2 cellular contexts compared by ENCODE assay signal in the genomic region with DNA sequence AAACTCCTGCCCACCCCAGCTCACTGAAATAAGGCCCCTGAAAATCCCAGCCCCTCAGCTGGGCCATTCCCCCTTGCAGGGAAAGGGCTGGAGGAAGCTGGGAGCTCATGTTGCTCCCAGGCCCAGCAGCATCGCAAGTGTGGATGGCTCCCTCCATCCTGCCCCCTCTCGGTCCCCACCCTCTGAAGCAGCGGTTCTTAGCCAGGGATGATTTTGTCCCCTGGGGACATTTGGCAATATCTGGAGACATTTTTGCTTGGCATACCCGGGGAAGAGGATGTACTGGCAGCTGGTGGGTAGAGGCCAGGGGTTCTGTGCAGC.
TF ChIP-seq lines count a peak whose summit lies in the region.

No MANE protein-coding gene starts in this region.

TF ChIP-seq in HCT116, 20 proteins besides CTCF, POLR2A, EP300 and RAD21 (continued from another document):
- TF ChIP-seq, protein P1, sequence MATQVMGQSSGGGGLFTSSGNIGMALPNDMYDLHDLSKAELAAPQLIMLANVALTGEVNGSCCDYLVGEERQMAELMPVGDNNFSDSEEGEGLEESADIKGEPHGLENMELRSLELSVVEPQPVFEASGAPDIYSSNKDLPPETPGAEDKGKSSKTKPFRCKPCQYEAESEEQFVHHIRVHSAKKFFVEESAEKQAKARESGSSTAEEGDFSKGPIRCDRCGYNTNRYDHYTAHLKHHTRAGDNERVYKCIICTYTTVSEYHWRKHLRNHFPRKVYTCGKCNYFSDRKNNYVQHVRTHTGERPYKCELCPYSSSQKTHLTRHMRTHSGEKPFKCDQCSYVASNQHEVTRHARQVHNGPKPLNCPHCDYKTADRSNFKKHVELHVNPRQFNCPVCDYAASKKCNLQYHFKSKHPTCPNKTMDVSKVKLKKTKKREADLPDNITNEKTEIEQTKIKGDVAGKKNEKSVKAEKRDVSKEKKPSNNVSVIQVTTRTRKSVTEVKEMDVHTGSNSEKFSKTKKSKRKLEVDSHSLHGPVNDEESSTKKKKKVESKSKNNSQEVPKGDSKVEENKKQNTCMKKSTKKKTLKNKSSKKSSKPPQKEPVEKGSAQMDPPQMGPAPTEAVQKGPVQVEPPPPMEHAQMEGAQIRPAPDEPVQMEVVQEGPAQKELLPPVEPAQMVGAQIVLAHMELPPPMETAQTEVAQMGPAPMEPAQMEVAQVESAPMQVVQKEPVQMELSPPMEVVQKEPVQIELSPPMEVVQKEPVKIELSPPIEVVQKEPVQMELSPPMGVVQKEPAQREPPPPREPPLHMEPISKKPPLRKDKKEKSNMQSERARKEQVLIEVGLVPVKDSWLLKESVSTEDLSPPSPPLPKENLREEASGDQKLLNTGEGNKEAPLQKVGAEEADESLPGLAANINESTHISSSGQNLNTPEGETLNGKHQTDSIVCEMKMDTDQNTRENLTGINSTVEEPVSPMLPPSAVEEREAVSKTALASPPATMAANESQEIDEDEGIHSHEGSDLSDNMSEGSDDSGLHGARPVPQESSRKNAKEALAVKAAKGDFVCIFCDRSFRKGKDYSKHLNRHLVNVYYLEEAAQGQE (IDR thresholded peaks at IDR 0.05; ENCODE audit: low read depth) = no peak
- no peak for TF ChIP-seq YY1 (IDR thresholded peaks at IDR 0.05; ENCODE audit: extremely low read depth, insufficient replicate concordance, low read depth, low read length)
- TF ChIP-seq ZNF274 (IDR thresholded peaks at IDR 0.05; ENCODE audit: low read depth, low read length) = no peak
- no peak for TF ChIP-seq ELF1 (IDR thresholded peaks at IDR 0.05; ENCODE audit: borderline replicate concordance, low read depth)
- no peak for TF ChIP-seq SIN3A (IDR thresholded peaks at IDR 0.05; ENCODE audit: low read depth)
- no peak for TF ChIP-seq EZH2 (IDR thresholded peaks at IDR 0.05)
- TF ChIP-seq CBX3 (IDR thresholded peaks at IDR 0.05; ENCODE audit: low read depth) = no peak
- TF ChIP-seq FOSL1 (IDR thresholded peaks at IDR 0.05; ENCODE audit: low read depth) = no peak

TF ChIP-seq in WTC11, 78 proteins besides CTCF, POLR2A, EP300 and RAD21 (continued from another document):
- TF ChIP-seq, protein P2, sequence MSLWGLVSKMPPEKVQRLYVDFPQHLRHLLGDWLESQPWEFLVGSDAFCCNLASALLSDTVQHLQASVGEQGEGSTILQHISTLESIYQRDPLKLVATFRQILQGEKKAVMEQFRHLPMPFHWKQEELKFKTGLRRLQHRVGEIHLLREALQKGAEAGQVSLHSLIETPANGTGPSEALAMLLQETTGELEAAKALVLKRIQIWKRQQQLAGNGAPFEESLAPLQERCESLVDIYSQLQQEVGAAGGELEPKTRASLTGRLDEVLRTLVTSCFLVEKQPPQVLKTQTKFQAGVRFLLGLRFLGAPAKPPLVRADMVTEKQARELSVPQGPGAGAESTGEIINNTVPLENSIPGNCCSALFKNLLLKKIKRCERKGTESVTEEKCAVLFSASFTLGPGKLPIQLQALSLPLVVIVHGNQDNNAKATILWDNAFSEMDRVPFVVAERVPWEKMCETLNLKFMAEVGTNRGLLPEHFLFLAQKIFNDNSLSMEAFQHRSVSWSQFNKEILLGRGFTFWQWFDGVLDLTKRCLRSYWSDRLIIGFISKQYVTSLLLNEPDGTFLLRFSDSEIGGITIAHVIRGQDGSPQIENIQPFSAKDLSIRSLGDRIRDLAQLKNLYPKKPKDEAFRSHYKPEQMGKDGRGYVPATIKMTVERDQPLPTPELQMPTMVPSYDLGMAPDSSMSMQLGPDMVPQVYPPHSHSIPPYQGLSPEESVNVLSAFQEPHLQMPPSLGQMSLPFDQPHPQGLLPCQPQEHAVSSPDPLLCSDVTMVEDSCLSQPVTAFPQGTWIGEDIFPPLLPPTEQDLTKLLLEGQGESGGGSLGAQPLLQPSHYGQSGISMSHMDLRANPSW (CRISPR knock-in tag; conservative IDR thresholded peaks at IDR 0.05; ENCODE audit: low read depth) = no peak
- no peak for TF ChIP-seq ZNF532 (CRISPR knock-in tag; IDR thresholded peaks at IDR 0.05; ENCODE audit: borderline replicate concordance)
- TF ChIP-seq MXD4 (CRISPR knock-in tag; IDR thresholded peaks at IDR 0.05; ENCODE audit: borderline replicate concordance) = no peak
- TF ChIP-seq, protein P3, sequence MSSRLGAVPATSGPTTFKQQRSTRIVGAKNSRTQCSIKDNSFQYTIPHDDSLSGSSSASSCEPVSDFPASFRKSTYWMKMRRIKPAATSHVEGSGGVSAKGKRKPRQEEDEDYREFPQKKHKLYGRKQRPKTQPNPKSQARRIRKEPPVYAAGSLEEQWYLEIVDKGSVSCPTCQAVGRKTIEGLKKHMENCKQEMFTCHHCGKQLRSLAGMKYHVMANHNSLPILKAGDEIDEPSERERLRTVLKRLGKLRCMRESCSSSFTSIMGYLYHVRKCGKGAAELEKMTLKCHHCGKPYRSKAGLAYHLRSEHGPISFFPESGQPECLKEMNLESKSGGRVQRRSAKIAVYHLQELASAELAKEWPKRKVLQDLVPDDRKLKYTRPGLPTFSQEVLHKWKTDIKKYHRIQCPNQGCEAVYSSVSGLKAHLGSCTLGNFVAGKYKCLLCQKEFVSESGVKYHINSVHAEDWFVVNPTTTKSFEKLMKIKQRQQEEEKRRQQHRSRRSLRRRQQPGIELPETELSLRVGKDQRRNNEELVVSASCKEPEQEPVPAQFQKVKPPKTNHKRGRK (CRISPR knock-in tag; IDR thresholded peaks at IDR 0.05; ENCODE audit: borderline replicate concordance) = no peak
- TF ChIP-seq, protein P4, sequence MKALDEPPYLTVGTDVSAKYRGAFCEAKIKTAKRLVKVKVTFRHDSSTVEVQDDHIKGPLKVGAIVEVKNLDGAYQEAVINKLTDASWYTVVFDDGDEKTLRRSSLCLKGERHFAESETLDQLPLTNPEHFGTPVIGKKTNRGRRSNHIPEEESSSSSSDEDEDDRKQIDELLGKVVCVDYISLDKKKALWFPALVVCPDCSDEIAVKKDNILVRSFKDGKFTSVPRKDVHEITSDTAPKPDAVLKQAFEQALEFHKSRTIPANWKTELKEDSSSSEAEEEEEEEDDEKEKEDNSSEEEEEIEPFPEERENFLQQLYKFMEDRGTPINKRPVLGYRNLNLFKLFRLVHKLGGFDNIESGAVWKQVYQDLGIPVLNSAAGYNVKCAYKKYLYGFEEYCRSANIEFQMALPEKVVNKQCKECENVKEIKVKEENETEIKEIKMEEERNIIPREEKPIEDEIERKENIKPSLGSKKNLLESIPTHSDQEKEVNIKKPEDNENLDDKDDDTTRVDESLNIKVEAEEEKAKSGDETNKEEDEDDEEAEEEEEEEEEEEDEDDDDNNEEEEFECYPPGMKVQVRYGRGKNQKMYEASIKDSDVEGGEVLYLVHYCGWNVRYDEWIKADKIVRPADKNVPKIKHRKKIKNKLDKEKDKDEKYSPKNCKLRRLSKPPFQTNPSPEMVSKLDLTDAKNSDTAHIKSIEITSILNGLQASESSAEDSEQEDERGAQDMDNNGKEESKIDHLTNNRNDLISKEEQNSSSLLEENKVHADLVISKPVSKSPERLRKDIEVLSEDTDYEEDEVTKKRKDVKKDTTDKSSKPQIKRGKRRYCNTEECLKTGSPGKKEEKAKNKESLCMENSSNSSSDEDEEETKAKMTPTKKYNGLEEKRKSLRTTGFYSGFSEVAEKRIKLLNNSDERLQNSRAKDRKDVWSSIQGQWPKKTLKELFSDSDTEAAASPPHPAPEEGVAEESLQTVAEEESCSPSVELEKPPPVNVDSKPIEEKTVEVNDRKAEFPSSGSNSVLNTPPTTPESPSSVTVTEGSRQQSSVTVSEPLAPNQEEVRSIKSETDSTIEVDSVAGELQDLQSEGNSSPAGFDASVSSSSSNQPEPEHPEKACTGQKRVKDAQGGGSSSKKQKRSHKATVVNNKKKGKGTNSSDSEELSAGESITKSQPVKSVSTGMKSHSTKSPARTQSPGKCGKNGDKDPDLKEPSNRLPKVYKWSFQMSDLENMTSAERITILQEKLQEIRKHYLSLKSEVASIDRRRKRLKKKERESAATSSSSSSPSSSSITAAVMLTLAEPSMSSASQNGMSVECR (CRISPR knock-in tag; IDR thresholded peaks at IDR 0.05; ENCODE audit: borderline replicate concordance) = no peak
- TF ChIP-seq CDX4 (CRISPR knock-in tag; IDR thresholded peaks at IDR 0.05; ENCODE audit: borderline replicate concordance) = no peak
